ENCODE assay signal across 8 cellular contexts in the genomic region with DNA sequence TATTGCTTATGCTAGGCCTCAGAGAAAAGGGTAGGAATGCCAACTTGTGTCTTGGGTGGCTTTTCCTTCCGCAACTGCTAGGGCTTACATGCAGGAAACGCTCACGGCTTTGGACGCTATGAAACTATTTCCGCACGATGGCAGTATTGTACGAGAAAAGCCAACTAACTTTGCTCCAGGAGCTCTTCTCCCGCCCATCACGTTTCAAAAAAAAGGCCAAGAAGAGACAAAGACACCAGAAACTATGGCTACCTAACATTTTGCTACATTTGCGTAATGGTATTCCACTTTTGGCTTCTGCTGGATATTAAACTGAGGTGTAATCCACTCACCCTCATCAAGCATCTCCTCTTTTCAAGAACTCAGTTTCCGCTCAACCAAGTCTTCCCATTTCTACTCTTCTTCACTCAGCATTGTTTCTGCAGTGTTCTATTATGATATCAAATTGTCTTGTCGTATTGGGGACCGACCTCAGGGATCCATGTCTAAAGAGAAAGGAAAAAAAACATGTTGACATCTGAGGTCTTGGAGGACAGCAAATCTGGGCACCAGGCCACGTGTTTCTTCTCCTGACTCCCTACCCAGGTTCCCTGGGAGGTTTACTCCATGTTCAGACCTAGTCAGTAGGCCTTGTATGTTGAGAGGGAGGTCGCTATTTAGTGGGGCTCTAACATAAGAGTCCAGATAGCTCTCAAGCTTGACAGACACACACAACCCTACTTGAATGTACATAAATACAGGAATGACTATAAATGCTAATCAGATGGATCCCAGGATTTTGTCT.
DNase-seq lines count a peak whose midpoint lies in the region; ATAC-seq, FAIRE-seq and TF ChIP-seq lines count a peak whose summit lies in the region.

No MANE protein-coding gene starts in this region.

- H3K4me3 ChIP-seq in upper lobe of left lung: peak overlapping the region in 1 of 4 donors; percentile 22

- DNase-seq in activated gamma-delta T cell treated with Interleukin-2 at 50 U/mL for 16 hours: peak; percentile 73
- no peak for DNase-seq in activated gamma-delta T cell (lab: John Stamatoyannopoulos, UW)
- peak; percentile 49 for DNase-seq in NCI-H187 treated with DMSO at 0.1 percent for 48 hours (lab: John Stamatoyannopoulos, UW)
- DNase-seq in upper lobe of left lung: peak in 1 of 2 donors; percentile 77
- DNase-seq in middle frontal gyrus (ENCODE audit: extremely low spot score, low spot score): no peak

- no peak overlapping the region for H3K27ac ChIP-seq in upper lobe of left lung

- TF ChIP-seq POLR2A in upper lobe of left lung (IDR thresholded peaks at IDR 0.05): no peak

- no peak for TF ChIP-seq EP300 in upper lobe of left lung (IDR thresholded peaks at IDR 0.05)

- ATAC-seq in upper lobe of left lung (ENCODE audit: low FRiP score in 2 of 2): peak in 1 of 2 donors; percentile 77
- ATAC-seq in GM21526 (IDR thresholded peaks at IDR 0.05; ENCODE audit: low FRiP score, unreplicated experiment): no peak
- no peak for ATAC-seq in HG03432 (IDR thresholded peaks at IDR 0.05; ENCODE audit: unreplicated experiment)

- peak; percentile 23 for FAIRE-seq in endometrium (lab: Jason Lieb, UNC)

- no peaks in the 10 kb centered on the region for H3K9me3 ChIP-seq in upper lobe of left lung

- no peaks in the 10 kb centered on the region for H3K36me3 ChIP-seq in upper lobe of left lung

- peaks cover 0 to 3% (median 0%) of the 10 kb centered on the region in 4 donors for H3K4me1 ChIP-seq in upper lobe of left lung

- WGBS in upper lobe of left lung, 2 donors: 50 to 96% methylated on average over 15 of the region's 15 CpGs

- peak in 4 of 6 experiments; percentile 36 to 74 (median 58) for TF ChIP-seq CTCF in upper lobe of left lung (IDR thresholded peaks at IDR 0.05)

- H3K27me3 ChIP-seq in upper lobe of left lung: no peaks in the 10 kb centered on the region

Comparison
In these comparisons a context has a peak if more than half of its experiments do, and no peak if none do; other contexts are left out.
1. DNase-seq: peak in activated gamma-delta T cell treated with Interleukin-2 at 50 U/mL for 16 hours (single experiment) and NCI-H187 treated with DMSO at 0.1 percent for 48 hours (single experiment); none in activated gamma-delta T cell (single experiment) and middle frontal gyrus (single experiment).